Comparison of ENCODE assay signal across 1 cellular context in the genomic region with DNA sequence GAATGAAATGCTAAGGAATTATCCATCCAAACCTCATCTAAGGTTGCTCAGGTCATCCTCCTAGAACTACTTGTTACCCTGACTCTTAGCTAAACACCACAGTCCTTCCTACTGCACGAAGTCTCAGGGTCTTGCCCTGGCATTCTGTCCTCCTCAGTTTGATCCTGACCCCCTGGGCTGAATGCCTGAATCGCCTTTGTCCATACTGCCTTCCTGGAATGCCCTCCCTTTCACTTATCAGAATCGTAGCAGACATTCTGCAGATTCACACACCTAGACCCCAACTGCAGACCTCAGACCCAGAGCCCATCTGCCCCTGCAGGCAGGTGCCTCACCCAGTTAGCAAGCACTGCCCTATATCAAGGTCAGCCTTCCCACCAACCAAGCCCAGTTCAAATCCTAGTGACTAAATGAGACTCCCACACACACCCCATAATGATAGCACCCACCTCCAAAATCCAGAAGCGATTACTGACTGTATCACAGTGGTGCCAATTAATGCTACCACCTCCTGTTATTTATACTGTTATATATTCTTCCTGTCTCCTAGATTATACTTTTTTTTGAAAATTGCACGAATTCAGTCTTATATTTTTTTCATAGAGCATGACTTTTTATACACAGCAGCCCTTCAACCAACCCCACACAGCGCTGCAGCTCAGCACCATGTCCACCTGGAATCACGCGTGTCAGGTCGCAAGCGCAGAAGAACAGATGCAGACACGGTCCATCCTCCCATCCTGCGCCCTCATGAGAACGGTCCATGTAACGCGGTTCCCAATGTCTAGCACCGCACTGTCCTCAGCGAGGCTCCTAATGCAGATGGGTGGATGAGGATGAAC.
TF ChIP-seq lines count a peak whose summit lies in the region.

No MANE protein-coding gene starts in this region.

TF ChIP-seq in IMR-90, 13 proteins besides CTCF, POLR2A, EP300 and RAD21:
- TF ChIP-seq CHD1 (IDR thresholded peaks at IDR 0.05; ENCODE audit: low read depth, low read length): no peak
- TF ChIP-seq FOS (IDR thresholded peaks at IDR 0.05; ENCODE audit: low read depth, low read length): no peak
- TF ChIP-seq MXI1 (IDR thresholded peaks at IDR 0.05; ENCODE audit: borderline replicate concordance, low read depth, low read length): no peak
- TF ChIP-seq, protein P1, sequence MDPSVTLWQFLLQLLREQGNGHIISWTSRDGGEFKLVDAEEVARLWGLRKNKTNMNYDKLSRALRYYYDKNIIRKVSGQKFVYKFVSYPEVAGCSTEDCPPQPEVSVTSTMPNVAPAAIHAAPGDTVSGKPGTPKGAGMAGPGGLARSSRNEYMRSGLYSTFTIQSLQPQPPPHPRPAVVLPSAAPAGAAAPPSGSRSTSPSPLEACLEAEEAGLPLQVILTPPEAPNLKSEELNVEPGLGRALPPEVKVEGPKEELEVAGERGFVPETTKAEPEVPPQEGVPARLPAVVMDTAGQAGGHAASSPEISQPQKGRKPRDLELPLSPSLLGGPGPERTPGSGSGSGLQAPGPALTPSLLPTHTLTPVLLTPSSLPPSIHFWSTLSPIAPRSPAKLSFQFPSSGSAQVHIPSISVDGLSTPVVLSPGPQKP (IDR thresholded peaks at IDR 0.05; ENCODE audit: borderline replicate concordance, low read depth, low read length): no peak
- TF ChIP-seq RCOR1 (IDR thresholded peaks at IDR 0.05; ENCODE audit: insufficient replicate concordance, low read length): no peak
- TF ChIP-seq, protein P2, sequence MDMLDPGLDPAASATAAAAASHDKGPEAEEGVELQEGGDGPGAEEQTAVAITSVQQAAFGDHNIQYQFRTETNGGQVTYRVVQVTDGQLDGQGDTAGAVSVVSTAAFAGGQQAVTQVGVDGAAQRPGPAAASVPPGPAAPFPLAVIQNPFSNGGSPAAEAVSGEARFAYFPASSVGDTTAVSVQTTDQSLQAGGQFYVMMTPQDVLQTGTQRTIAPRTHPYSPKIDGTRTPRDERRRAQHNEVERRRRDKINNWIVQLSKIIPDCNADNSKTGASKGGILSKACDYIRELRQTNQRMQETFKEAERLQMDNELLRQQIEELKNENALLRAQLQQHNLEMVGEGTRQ (IDR thresholded peaks at IDR 0.05; ENCODE audit: low read depth, low read length): no peak
- TF ChIP-seq NFE2L2 (IDR thresholded peaks at IDR 0.05; ENCODE audit: low read depth, low read length): no peak
- TF ChIP-seq MAFK (IDR thresholded peaks at IDR 0.05; ENCODE audit: low read depth, low read length): no peak
- no peak for TF ChIP-seq SMC3 (IDR thresholded peaks at IDR 0.05; ENCODE audit: low read depth, low read length)
- no peak for TF ChIP-seq MAZ (IDR thresholded peaks at IDR 0.05; ENCODE audit: borderline replicate concordance, low read depth, low read length)
- no peak for TF ChIP-seq RFX5 (IDR thresholded peaks at IDR 0.05; ENCODE audit: low read depth, low read length)
- TF ChIP-seq CEBPB (IDR thresholded peaks at IDR 0.05; ENCODE audit: low read depth, low read length): no peak
- no peak for TF ChIP-seq BHLHE40 (IDR thresholded peaks at IDR 0.05; ENCODE audit: low read depth, low read length)
